In genomic region chr10:102134416-102134815, GRCh38 we compare ENCODE assay signal across 8 cellular contexts. TPM values are rescaled to one million over a fixed set of nuclear protein-coding genes. Genes with fewer than 3 reads are reported as not detected.
DNase-seq lines count a peak whose midpoint lies in the region; ATAC-seq and TF ChIP-seq lines count a peak whose summit lies in the region.

No MANE protein-coding gene starts in this region.

- BruUV-seq in HCT116 (replicated peaks; lab: Mats Ljungman, UMichigan): TSS peak; percentile 70

- H3K36me3 Mint-ChIP-seq in activated B cell treated with CpG ODN at 0.5 μM for 24 hours (ENCODE audit: low read depth): peaks cover 40% of the 10 kb centered on the region
- peaks cover 3% of the 10 kb centered on the region for H3K36me3 Mint-ChIP-seq in glutamatergic neuron (ENCODE audit: unreplicated experiment)

- CTCF ChIA-PET in HCT116 (lab: Charles Lee): interaction anchor here (0.9 kb wide), 1 partner anchor 35 kb away, joined by 3 read pairs; no protein-coding TSS in a partner anchor
- CTCF ChIA-PET in activated B cell treated with CpG ODN at 0.5 μM for 24 hours (lab: Charles Lee): interaction anchor here (1.4 kb wide), 1 partner anchor 345 kb away, joined by 3 read pairs; no protein-coding TSS in a partner anchor

- H3K27me3 ChIP-seq in HCT116 (ENCODE audit: insufficient read depth, low read length) (no peaks in the 10 kb centered on the region), skeletal muscle tissue (ENCODE audit: control insufficient read depth in 3 of 3, insufficient read depth in 3 of 3, low read length in 3 of 3) (no peaks in the 10 kb centered on the region)

- H3K4me3 Mint-ChIP-seq in activated B cell treated with CpG ODN at 0.5 μM for 24 hours (peak overlapping the region; percentile 99), glutamatergic neuron (ENCODE audit: unreplicated experiment) (peak overlapping the region; percentile 94)

- peaks cover 20 to 50% of the 10 kb centered on the region in 2 experiments for H3K36me3 ChIP-seq in HCT116 (ENCODE audit: control insufficient read depth in 1 of 2, insufficient read depth in 2 of 2, low read length in 2 of 2)
- H3K36me3 ChIP-seq in skeletal muscle tissue (ENCODE audit: control insufficient read depth in 3 of 3, insufficient read depth in 3 of 3, low read length in 3 of 3): peaks cover 15 to 20% (median 19%) of the 10 kb centered on the region in 3 donors

- H3K9me3 Mint-ChIP-seq in activated B cell treated with CpG ODN at 0.5 μM for 24 hours (no peaks in the 10 kb centered on the region), glutamatergic neuron (ENCODE audit: unreplicated experiment) (peaks cover 8% of the 10 kb centered on the region)

- H3K4me1 Mint-ChIP-seq in activated B cell treated with CpG ODN at 0.5 μM for 24 hours (peaks cover 41% of the 10 kb centered on the region), glutamatergic neuron (ENCODE audit: low read depth, unreplicated experiment) (peaks cover 16% of the 10 kb centered on the region)

- TF ChIP-seq CTCF in HCT116 (IDR thresholded peaks at IDR 0.05 in 2 of 3, conservative IDR thresholded peaks at IDR 0.05 in 1 of 3; ENCODE audit: borderline replicate concordance in 1 of 3, insufficient read depth in 1 of 3, low read depth in 2 of 3, low read length in 2 of 3): no peak
- no peak for TF ChIP-seq CTCF in activated B cell treated with CpG ODN at 0.5 μM for 24 hours (IDR thresholded peaks at IDR 0.05)
- no peak for TF ChIP-seq CTCF in glutamatergic neuron (IDR thresholded peaks at IDR 0.05; ENCODE audit: partially characterized antibody, unreplicated experiment)

- H3K9me2 ChIP-seq in HCT116 (ENCODE audit: insufficient read depth): no peaks in the 10 kb centered on the region

- H3K27me3 Mint-ChIP-seq in activated B cell treated with CpG ODN at 0.5 μM for 24 hours: no peaks in the 10 kb centered on the region
- H3K27me3 Mint-ChIP-seq in glutamatergic neuron (ENCODE audit: unreplicated experiment): peaks cover 6% of the 10 kb centered on the region

- intact Hi-C loops in HCT116 (cut with micrococcal nuclease): no loop called here
- intact Hi-C loops in activated B cell treated with CpG ODN at 0.5 μM for 24 hours (cut with micrococcal nuclease): no loop called here

- DNase-seq in HCT116 (ENCODE audit: low read depth, low spot score) (no peak), activated B cell treated with CpG ODN at 0.5 μM for 24 hours (no peak), glutamatergic neuron (no peak), A172 (ENCODE audit: low spot score) (no peak), erythroblast (lab: John Stamatoyannopoulos, UW) (no peak)
- DNase-seq in stimulated activated CD4-positive, alpha-beta T cell treated with anti-CD3 and anti-CD28 coated beads, Interleukin-15, amount 100 ng/mL, for 24 hours: no peak

- H3K9me3 ChIP-seq in HCT116 (ENCODE audit: control insufficient read depth in 1 of 2, insufficient read depth in 1 of 2, low read depth in 1 of 2, low read length in 2 of 2): no peaks in the 10 kb centered on the region
- no peaks in the 10 kb centered on the region for H3K9me3 ChIP-seq in skeletal muscle tissue (ENCODE audit: control insufficient read depth in 3 of 3, low read length in 3 of 3)

- H3K4me2 ChIP-seq in HCT116 (ENCODE audit: low read length): peak overlapping the region; percentile 87

- H3K79me2 ChIP-seq in HCT116 (ENCODE audit: insufficient read depth, low read length): peaks cover 66% of the 10 kb centered on the region

- ATAC-seq in HCT116: no peak
- no peak for ATAC-seq in activated B cell treated with CpG ODN at 0.5 μM for 24 hours (ENCODE audit: low read depth)
- ATAC-seq in HG03095 (IDR thresholded peaks at IDR 0.05; ENCODE audit: unreplicated experiment): no peak

- TF ChIP-seq RAD21 in HCT116 (IDR thresholded peaks at IDR 0.05; ENCODE audit: low read depth): no peak

- H3K9ac ChIP-seq in HCT116 (ENCODE audit: low read length) (peak overlapping the region; percentile 99), skeletal muscle tissue (ENCODE audit: low read depth in 1 of 3, low read length in 3 of 3) (peak overlapping the region; percentile 84 to 90 (median 86))

- peak overlapping the region; percentile 93 for H3K4me3 ChIP-seq in HCT116 (replicated peaks in 1 of 2; ENCODE audit: low read depth in 1 of 2, low read length in 2 of 2)
- H3K4me3 ChIP-seq in skeletal muscle tissue (ENCODE audit: low read length in 3 of 3): peak overlapping the region; percentile 24 to 99 (median 80)

- H3K27ac ChIP-seq in HCT116 (ENCODE audit: low read depth, low read length) (peak overlapping the region; percentile 98), skeletal muscle tissue (ENCODE audit: low read depth, low read length) (peak overlapping the region; percentile 94)

- H4K20me1 ChIP-seq in HCT116 (ENCODE audit: insufficient read depth): peaks cover 35% of the 10 kb centered on the region; the same call in 1 of the 2 replicates

- RAD21 ChIA-PET in HCT116 (lab: Charles Lee; ENCODE audit: low non-redundant PET in 1 of 2, low total read pairs in 2 of 2, uncharacterized antibody in 2 of 2, unreplicated experiment in 2 of 2): no interaction called here

- H3K4me1 ChIP-seq in HCT116 (ENCODE audit: control insufficient read depth in 1 of 2, insufficient read depth in 2 of 2, low read length in 2 of 2) (peaks cover 20 to 33% of the 10 kb centered on the region in 2 experiments), skeletal muscle tissue (ENCODE audit: control insufficient read depth in 3 of 3, insufficient read depth in 3 of 3, low read length in 3 of 3) (peaks cover 23 to 42% (median 26%) of the 10 kb centered on the region in 3 donors)

- POLR2A ChIA-PET in HCT116 (lab: Charles Lee) (interaction anchor here (2.0 kb wide), 1 partner anchor 17 kb away, joined by 9 read pairs; the partner anchor contains the start of gene NOLC1), activated B cell treated with CpG ODN at 0.5 μM for 24 hours (lab: Charles Lee) (interaction anchor here (0.6 to 2.2 kb wide), 2 partner anchors 9 to 16 kb away, joined by 8 read pairs; no protein-coding TSS in a partner anchor)

- TF ChIP-seq POLR2A in HCT116 (IDR thresholded peaks at IDR 0.05; ENCODE audit: borderline replicate concordance, extremely low read depth, insufficient read depth, insufficient read length) (no peak), erythroblast (IDR thresholded peaks at IDR 0.05; ENCODE audit: low read length) (no peak)

- peak overlapping the region; percentile 89 for H3K27ac Mint-ChIP-seq in activated B cell treated with CpG ODN at 0.5 μM for 24 hours
- peak overlapping the region; percentile 60 for H3K27ac Mint-ChIP-seq in glutamatergic neuron (ENCODE audit: unreplicated experiment)

- H2AFZ ChIP-seq in HCT116 (ENCODE audit: low read depth, low read length, poor library complexity, severe bottlenecking): no peak overlapping the region

TF ChIP-seq in HCT116, 20 proteins besides CTCF, POLR2A, EP300 and RAD21 (continues in another document):
- TF ChIP-seq ZNF274 (IDR thresholded peaks at IDR 0.05; ENCODE audit: low read depth, low read length) (no peak), EZH2phosphoT487 (IDR thresholded peaks at IDR 0.05; ENCODE audit: borderline replicate concordance) (no peak), EZH2 (IDR thresholded peaks at IDR 0.05) (no peak), YY1 (IDR thresholded peaks at IDR 0.05; ENCODE audit: extremely low read depth, insufficient replicate concordance, low read depth, low read length) (no peak), TCF7L2 (IDR thresholded peaks at IDR 0.05; ENCODE audit: borderline replicate concordance, extremely low read depth, insufficient read depth, insufficient read length) (no peak)
- TF ChIP-seq, protein P1, sequence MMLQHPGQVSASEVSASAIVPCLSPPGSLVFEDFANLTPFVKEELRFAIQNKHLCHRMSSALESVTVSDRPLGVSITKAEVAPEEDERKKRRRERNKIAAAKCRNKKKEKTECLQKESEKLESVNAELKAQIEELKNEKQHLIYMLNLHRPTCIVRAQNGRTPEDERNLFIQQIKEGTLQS (IDR thresholded peaks at IDR 0.05): no peak
- TF ChIP-seq, protein P2, sequence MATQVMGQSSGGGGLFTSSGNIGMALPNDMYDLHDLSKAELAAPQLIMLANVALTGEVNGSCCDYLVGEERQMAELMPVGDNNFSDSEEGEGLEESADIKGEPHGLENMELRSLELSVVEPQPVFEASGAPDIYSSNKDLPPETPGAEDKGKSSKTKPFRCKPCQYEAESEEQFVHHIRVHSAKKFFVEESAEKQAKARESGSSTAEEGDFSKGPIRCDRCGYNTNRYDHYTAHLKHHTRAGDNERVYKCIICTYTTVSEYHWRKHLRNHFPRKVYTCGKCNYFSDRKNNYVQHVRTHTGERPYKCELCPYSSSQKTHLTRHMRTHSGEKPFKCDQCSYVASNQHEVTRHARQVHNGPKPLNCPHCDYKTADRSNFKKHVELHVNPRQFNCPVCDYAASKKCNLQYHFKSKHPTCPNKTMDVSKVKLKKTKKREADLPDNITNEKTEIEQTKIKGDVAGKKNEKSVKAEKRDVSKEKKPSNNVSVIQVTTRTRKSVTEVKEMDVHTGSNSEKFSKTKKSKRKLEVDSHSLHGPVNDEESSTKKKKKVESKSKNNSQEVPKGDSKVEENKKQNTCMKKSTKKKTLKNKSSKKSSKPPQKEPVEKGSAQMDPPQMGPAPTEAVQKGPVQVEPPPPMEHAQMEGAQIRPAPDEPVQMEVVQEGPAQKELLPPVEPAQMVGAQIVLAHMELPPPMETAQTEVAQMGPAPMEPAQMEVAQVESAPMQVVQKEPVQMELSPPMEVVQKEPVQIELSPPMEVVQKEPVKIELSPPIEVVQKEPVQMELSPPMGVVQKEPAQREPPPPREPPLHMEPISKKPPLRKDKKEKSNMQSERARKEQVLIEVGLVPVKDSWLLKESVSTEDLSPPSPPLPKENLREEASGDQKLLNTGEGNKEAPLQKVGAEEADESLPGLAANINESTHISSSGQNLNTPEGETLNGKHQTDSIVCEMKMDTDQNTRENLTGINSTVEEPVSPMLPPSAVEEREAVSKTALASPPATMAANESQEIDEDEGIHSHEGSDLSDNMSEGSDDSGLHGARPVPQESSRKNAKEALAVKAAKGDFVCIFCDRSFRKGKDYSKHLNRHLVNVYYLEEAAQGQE (IDR thresholded peaks at IDR 0.05; ENCODE audit: low read depth): no peak

RNA-seq across cellular contexts. Expression of gene PPRC1, which starts 1.6 kb away (rescaled TPM):
- 93.0 TPM for total RNA-seq in HCT116 (2021; ENCODE audit: unreplicated experiment)
- polyA plus RNA-seq in HCT116 (2012): 54.7 and 57.7 TPM in 2 replicates
- 65.1 and 77.2 TPM in 2 replicates for total RNA-seq in activated B cell treated with CpG ODN at 0.5 μM for 24 hours
- total RNA-seq in glutamatergic neuron (ENCODE audit: unreplicated experiment): 21.6 TPM
- total RNA-seq in skeletal muscle tissue: 7.3 TPM
- 26.0 and 28.9 TPM in 2 replicates for total RNA-seq in A172 (2014; rRNA removed; shearing (Covaris generic))

RNA-seq across cellular contexts. Expression of gene LDB1, which starts 14.2 kb away (rescaled TPM):
- total RNA-seq in HCT116 (2021; ENCODE audit: unreplicated experiment): 63.9 TPM
- polyA plus RNA-seq in HCT116 (2012): 55.1 and 61.6 TPM in 2 replicates
- total RNA-seq in activated B cell treated with CpG ODN at 0.5 μM for 24 hours: 54.0 and 61.9 TPM in 2 replicates
- total RNA-seq in glutamatergic neuron (ENCODE audit: unreplicated experiment): 310 TPM
- total RNA-seq in skeletal muscle tissue: 29.2 TPM
- total RNA-seq in A172 (2014; rRNA removed; shearing (Covaris generic)): 27.3 and 29.0 TPM in 2 replicates

RNA-seq across cellular contexts. Expression of gene NOLC1, which starts 17.8 kb away (rescaled TPM):
- total RNA-seq in HCT116 (2021; ENCODE audit: unreplicated experiment) (231 TPM), activated B cell treated with CpG ODN at 0.5 μM for 24 hours (95.1 and 106 TPM in 2 replicates), glutamatergic neuron (ENCODE audit: unreplicated experiment) (59.5 TPM), skeletal muscle tissue (26.6 TPM)
- polyA plus RNA-seq in HCT116 (2012): 108 and 121 TPM in 2 replicates
- 77.2 and 87.7 TPM in 2 replicates for total RNA-seq in A172 (2014; rRNA removed; shearing (Covaris generic))
